ENCODE assay signal across 10 cellular contexts in genomic region chr2:215624423-215624829, GRCh38.
DNase-seq lines count a peak whose midpoint lies in the region; ATAC-seq, FAIRE-seq and TF ChIP-seq lines count a peak whose summit lies in the region.
"Had no signal": no experiment of that assay in that cellular context is flagged by ENCODE, and none has a peak within 500 bp of the region (broad histone marks: within the 10 kb centered on the region; RNA-seq: fewer than 3 reads in every experiment).

No MANE protein-coding gene starts in this region.

- H3K4me3 ChIP-seq in AG10803 (ENCODE audit: low read length): no peak overlapping the region
- H3K4me3 ChIP-seq in fibroblast of mammary gland (ENCODE audit: control insufficient read depth, low read depth, low read length): no peak overlapping the region

- no peak overlapping the region for H3K4me3 Mint-ChIP-seq in osteocyte (ENCODE audit: unreplicated experiment)
- H3K4me3 Mint-ChIP-seq: activated CD8-positive, alpha-beta T cell treated with anti-CD3 and anti-CD28 coated beads, Interleukin-2, amount 10 ng/mL, durations not matched to agents 7 days and 5 days had no signal

- no peak for TF ChIP-seq CTCF in AG10803 (conservative IDR thresholded peaks at IDR 0.05; ENCODE audit: low read length)
- TF ChIP-seq CTCF in fibroblast of mammary gland (conservative IDR thresholded peaks at IDR 0.05; ENCODE audit: control insufficient read depth, insufficient read depth, low read depth, low read length): no peak
- no peak for TF ChIP-seq CTCF in osteocyte (IDR thresholded peaks at IDR 0.05)
- TF ChIP-seq CTCF in D721Med (IDR thresholded peaks at IDR 0.05; ENCODE audit: insufficient read depth, missing control alignments): no peak

- H3K27ac Mint-ChIP-seq in osteocyte (ENCODE audit: unreplicated experiment): peak overlapping the region; percentile 78
- H3K27ac Mint-ChIP-seq: activated CD8-positive, alpha-beta T cell treated with anti-CD3 and anti-CD28 coated beads, Interleukin-2, amount 10 ng/mL, durations not matched to agents 7 days and 5 days had no signal

- no peaks in the 10 kb centered on the region for H3K36me3 Mint-ChIP-seq in osteocyte (ENCODE audit: unreplicated experiment)

- H3K27me3 Mint-ChIP-seq in osteocyte (ENCODE audit: unreplicated experiment): no peaks in the 10 kb centered on the region

- peaks cover 74% of the 10 kb centered on the region for H3K4me1 Mint-ChIP-seq in osteocyte (ENCODE audit: unreplicated experiment)

- no peak for ATAC-seq in HG03095 (IDR thresholded peaks at IDR 0.05; ENCODE audit: unreplicated experiment)
- ATAC-seq: activated CD8-positive, alpha-beta T cell treated with anti-CD3 and anti-CD28 coated beads, Interleukin-2, amount 10 ng/mL, durations not matched to agents 7 days and 5 days had no signal

- no peaks in the 10 kb centered on the region for H3K9me3 Mint-ChIP-seq in osteocyte (ENCODE audit: unreplicated experiment)

- peak; percentile 94 for DNase-seq in AG10803 (ENCODE audit: low read depth)
- DNase-seq in NOMO-1 treated with DMSO at 0.1 percent for 48 hours (lab: John Stamatoyannopoulos, UW; ENCODE audit: unreplicated experiment): peak; percentile 67
- peak; percentile 100 for DNase-seq in fibroblast of mammary gland (ENCODE audit: low read depth)
- DNase-seq in osteocyte (ENCODE audit: extremely low spot score, unreplicated experiment): no peak
- DNase-seq in NCI-H2107 treated with DMSO at 0.1 percent for 48 hours (lab: John Stamatoyannopoulos, UW; ENCODE audit: unreplicated experiment): no peak
- no peak for DNase-seq in NCI-H1048 (lab: John Stamatoyannopoulos, UW)
- DNase-seq in D721Med (ENCODE audit: insufficient read length, low spot score): no peak
- DNase-seq: activated CD8-positive, alpha-beta T cell treated with anti-CD3 and anti-CD28 coated beads, Interleukin-2, amount 10 ng/mL, durations not matched to agents 7 days and 5 days; NCI-H748 treated with DMSO at 0.1 percent for 48 hours had no signal

- no peak for FAIRE-seq in D721Med (lab: Jason Lieb, UNC)

Comparison
In these comparisons a context has a peak if more than half of its experiments do, and no peak if none do; other contexts are left out.
1. DNase-seq: peak in AG10803 (single experiment), NOMO-1 treated with DMSO at 0.1 percent for 48 hours (single experiment) and fibroblast of mammary gland (single experiment); none in osteocyte (single experiment), NCI-H2107 treated with DMSO at 0.1 percent for 48 hours (single experiment), NCI-H1048 (single experiment) and D721Med (single experiment).